In genomic region chr5:59528226-59528862, GRCh38 we compare ENCODE assay signal across 19 cellular contexts.
DNase-seq lines count a peak whose midpoint lies in the region; ATAC-seq and TF ChIP-seq lines count a peak whose summit lies in the region.
"Had no signal": no experiment of that assay in that cellular context is flagged by ENCODE, and none has a peak within 500 bp of the region (broad histone marks: within the 10 kb centered on the region; RNA-seq: fewer than 3 reads in every experiment).

No MANE protein-coding gene starts in this region.

- ATAC-seq in WTC11: peak; percentile 32
- no peak for ATAC-seq in gastrocnemius medialis
- ATAC-seq in GM21381 (IDR thresholded peaks at IDR 0.05; ENCODE audit: unreplicated experiment): no peak
- no peak for ATAC-seq in GM18868 (IDR thresholded peaks at IDR 0.05; ENCODE audit: unreplicated experiment)
- ATAC-seq: CD8-positive, alpha-beta T cell; PC-3 had no signal

- peak; percentile 38 for DNase-seq in DMS 273 (lab: John Stamatoyannopoulos, UW; ENCODE audit: unreplicated experiment)
- DNase-seq in DMS 273 treated with DMSO at 0.1 percent for 48 hours (lab: John Stamatoyannopoulos, UW): no peak
- no peak for DNase-seq in WTC11 (ENCODE audit: low spot score)
- no peak for DNase-seq in mesothelial cell of epicardium (ENCODE audit: low spot score in 2 of 2, unreplicated experiment in 2 of 2)
- no peak for DNase-seq in gastrocnemius medialis
- DNase-seq in NCI-H2171 treated with DMSO at 0.1 percent for 48 hours (lab: John Stamatoyannopoulos, UW): no peak
- DNase-seq: CD8-positive, alpha-beta T cell; H7; IMR-90; Karpas-422; NCI-H187; NCI-H446 treated with DMSO at 0.1 percent for 48 hours; NCI-H748 treated with DMSO at 0.1 percent for 48 hours; PC-3 had no signal

- H3K27ac Mint-ChIP-seq in WTC11 (no peak overlapping the region), mesothelial cell of epicardium (peak overlapping the region; percentile 4)
- H3K27ac Mint-ChIP-seq: CD8-positive, alpha-beta T cell had no signal

- H3K4me3 Mint-ChIP-seq in WTC11 (no peak overlapping the region), mesothelial cell of epicardium (no peak overlapping the region)
- H3K4me3 Mint-ChIP-seq: CD8-positive, alpha-beta T cell had no signal

- H3K36me3 Mint-ChIP-seq in WTC11 (peaks cover 26% of the 10 kb centered on the region), mesothelial cell of epicardium (peaks cover 10% of the 10 kb centered on the region)
- H3K36me3 Mint-ChIP-seq: CD8-positive, alpha-beta T cell had no signal

- no peaks in the 10 kb centered on the region for H3K27me3 ChIP-seq in gastrocnemius medialis
- H3K27me3 ChIP-seq: BLaER1, SJSA1 had no signal

- no peak for TF ChIP-seq CTCF in WTC11 (IDR thresholded peaks at IDR 0.05)
- no peak for TF ChIP-seq CTCF in mesothelial cell of epicardium (IDR thresholded peaks at IDR 0.05; ENCODE audit: unreplicated experiment)
- no peak for TF ChIP-seq CTCF in gastrocnemius medialis (IDR thresholded peaks at IDR 0.05 in 4 of 5, conservative IDR thresholded peaks at IDR 0.05 in 1 of 5)

- intact Hi-C loops in gastrocnemius medialis (cut with DNase I; ENCODE audit: low total_unique reads): no loop called here

- POLR2A ChIA-PET in WTC11 (lab: Charles Lee): no interaction called here

- H3K4me1 Mint-ChIP-seq in WTC11 (peaks cover 27% of the 10 kb centered on the region), mesothelial cell of epicardium (peaks cover 15% of the 10 kb centered on the region)

- H3K27me3 Mint-ChIP-seq in WTC11 (ENCODE audit: low read depth) (no peaks in the 10 kb centered on the region), mesothelial cell of epicardium (ENCODE audit: low read depth) (no peaks in the 10 kb centered on the region)

- H3K9me3 ChIP-seq in gastrocnemius medialis: no peaks in the 10 kb centered on the region
- H3K9me3 ChIP-seq: SJSA1 had no signal

- in situ Hi-C loops in gastrocnemius medialis (cut with MboI; ENCODE audit: low sequenced_read_pairs in 4 of 4): no loop called here

- H3K9me3 Mint-ChIP-seq in WTC11: peaks cover 27% of the 10 kb centered on the region
- H3K9me3 Mint-ChIP-seq in mesothelial cell of epicardium: peaks cover 9% of the 10 kb centered on the region
- H3K9me3 Mint-ChIP-seq: CD8-positive, alpha-beta T cell had no signal

- no peak for TF ChIP-seq POLR2A in gastrocnemius medialis (IDR thresholded peaks at IDR 0.05)

- no peak overlapping the region for H3K4me3 ChIP-seq in gastrocnemius medialis
- H3K4me3 ChIP-seq: BLaER1, SJSA1 had no signal

- CTCF ChIA-PET in WTC11 (lab: Charles Lee): no interaction called here

- H3K4me1 ChIP-seq in gastrocnemius medialis: peaks cover 30 to 33% of the 10 kb centered on the region in 2 donors
- H3K4me1 ChIP-seq: BLaER1 had no signal

- H3K27ac ChIP-seq in gastrocnemius medialis: peak overlapping the region; percentile 1 to 52 (median 18)
- H3K27ac ChIP-seq: 22Rv1, BLaER1, SJSA1 had no signal

- H3K36me3 ChIP-seq in gastrocnemius medialis: no peaks in the 10 kb centered on the region
- H3K36me3 ChIP-seq: BLaER1, SJSA1 had no signal

TF ChIP-seq in WTC11, 78 proteins besides CTCF, POLR2A, EP300 and RAD21:
- TF ChIP-seq ATF6 (CRISPR knock-in tag; IDR thresholded peaks at IDR 0.05): no peak
- no peak for TF ChIP-seq CDX4 (CRISPR knock-in tag; IDR thresholded peaks at IDR 0.05; ENCODE audit: borderline replicate concordance)
- no peak for TF ChIP-seq TCF7 (CRISPR knock-in tag; IDR thresholded peaks at IDR 0.05; ENCODE audit: low read depth)
